ENCODE assay signal across 1 cellular context in the genomic region with DNA sequence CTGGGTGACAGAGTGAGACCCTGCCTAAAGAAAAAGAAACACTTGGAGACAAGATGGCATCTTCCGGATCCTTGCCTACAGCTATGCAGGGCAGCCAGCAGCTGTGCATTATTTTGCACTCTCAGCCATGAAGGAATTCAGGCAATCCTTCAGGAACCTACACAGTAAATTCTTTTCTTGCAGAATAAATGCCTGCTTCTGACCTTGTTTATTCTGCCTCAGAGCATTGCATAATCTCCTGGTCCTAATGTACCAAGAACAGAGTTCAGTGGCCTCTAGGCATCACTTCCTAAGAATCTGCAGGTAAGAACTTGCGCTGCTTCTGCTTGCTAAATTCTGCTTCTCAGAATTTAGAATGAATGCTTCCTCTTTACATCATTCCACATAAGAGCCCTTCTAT.
TF ChIP-seq lines count a peak whose summit lies in the region.

No MANE protein-coding gene starts in this region.

TF ChIP-seq in HepG2, 621 proteins besides CTCF, POLR2A, EP300 and RAD21 (continued from another document and continues in another):
- TF ChIP-seq, protein P1, sequence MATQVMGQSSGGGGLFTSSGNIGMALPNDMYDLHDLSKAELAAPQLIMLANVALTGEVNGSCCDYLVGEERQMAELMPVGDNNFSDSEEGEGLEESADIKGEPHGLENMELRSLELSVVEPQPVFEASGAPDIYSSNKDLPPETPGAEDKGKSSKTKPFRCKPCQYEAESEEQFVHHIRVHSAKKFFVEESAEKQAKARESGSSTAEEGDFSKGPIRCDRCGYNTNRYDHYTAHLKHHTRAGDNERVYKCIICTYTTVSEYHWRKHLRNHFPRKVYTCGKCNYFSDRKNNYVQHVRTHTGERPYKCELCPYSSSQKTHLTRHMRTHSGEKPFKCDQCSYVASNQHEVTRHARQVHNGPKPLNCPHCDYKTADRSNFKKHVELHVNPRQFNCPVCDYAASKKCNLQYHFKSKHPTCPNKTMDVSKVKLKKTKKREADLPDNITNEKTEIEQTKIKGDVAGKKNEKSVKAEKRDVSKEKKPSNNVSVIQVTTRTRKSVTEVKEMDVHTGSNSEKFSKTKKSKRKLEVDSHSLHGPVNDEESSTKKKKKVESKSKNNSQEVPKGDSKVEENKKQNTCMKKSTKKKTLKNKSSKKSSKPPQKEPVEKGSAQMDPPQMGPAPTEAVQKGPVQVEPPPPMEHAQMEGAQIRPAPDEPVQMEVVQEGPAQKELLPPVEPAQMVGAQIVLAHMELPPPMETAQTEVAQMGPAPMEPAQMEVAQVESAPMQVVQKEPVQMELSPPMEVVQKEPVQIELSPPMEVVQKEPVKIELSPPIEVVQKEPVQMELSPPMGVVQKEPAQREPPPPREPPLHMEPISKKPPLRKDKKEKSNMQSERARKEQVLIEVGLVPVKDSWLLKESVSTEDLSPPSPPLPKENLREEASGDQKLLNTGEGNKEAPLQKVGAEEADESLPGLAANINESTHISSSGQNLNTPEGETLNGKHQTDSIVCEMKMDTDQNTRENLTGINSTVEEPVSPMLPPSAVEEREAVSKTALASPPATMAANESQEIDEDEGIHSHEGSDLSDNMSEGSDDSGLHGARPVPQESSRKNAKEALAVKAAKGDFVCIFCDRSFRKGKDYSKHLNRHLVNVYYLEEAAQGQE (IDR thresholded peaks at IDR 0.05; ENCODE audit: borderline replicate concordance in 1 of 2, low read depth in 1 of 2, low read length in 2 of 2) = no peak
- TF ChIP-seq, protein P2, sequence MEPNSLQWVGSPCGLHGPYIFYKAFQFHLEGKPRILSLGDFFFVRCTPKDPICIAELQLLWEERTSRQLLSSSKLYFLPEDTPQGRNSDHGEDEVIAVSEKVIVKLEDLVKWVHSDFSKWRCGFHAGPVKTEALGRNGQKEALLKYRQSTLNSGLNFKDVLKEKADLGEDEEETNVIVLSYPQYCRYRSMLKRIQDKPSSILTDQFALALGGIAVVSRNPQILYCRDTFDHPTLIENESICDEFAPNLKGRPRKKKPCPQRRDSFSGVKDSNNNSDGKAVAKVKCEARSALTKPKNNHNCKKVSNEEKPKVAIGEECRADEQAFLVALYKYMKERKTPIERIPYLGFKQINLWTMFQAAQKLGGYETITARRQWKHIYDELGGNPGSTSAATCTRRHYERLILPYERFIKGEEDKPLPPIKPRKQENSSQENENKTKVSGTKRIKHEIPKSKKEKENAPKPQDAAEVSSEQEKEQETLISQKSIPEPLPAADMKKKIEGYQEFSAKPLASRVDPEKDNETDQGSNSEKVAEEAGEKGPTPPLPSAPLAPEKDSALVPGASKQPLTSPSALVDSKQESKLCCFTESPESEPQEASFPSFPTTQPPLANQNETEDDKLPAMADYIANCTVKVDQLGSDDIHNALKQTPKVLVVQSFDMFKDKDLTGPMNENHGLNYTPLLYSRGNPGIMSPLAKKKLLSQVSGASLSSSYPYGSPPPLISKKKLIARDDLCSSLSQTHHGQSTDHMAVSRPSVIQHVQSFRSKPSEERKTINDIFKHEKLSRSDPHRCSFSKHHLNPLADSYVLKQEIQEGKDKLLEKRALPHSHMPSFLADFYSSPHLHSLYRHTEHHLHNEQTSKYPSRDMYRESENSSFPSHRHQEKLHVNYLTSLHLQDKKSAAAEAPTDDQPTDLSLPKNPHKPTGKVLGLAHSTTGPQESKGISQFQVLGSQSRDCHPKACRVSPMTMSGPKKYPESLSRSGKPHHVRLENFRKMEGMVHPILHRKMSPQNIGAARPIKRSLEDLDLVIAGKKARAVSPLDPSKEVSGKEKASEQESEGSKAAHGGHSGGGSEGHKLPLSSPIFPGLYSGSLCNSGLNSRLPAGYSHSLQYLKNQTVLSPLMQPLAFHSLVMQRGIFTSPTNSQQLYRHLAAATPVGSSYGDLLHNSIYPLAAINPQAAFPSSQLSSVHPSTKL (CRISPR knock-in tag; IDR thresholded peaks at IDR 0.05) = peak; percentile 90
- TF ChIP-seq RXRA (CRISPR knock-in tag; IDR thresholded peaks at IDR 0.05) (no peak; the same call in 1 of the 2 replicates), ZNF792 (CRISPR knock-in tag; IDR thresholded peaks at IDR 0.05) (0 out of 2 replicates have a peak, but pooled peaks have one; percentile 48), MED13 (CRISPR knock-in tag; IDR thresholded peaks at IDR 0.05) (no peak), ZNF317 (CRISPR knock-in tag; IDR thresholded peaks at IDR 0.05) (no peak), NR2F6 (IDR thresholded peaks at IDR 0.05) (peak; percentile 51; the same call in 1 of the 2 replicates), NR2F6 (CRISPR knock-in tag; IDR thresholded peaks at IDR 0.05) (peak; percentile 73), ZNF30 (CRISPR knock-in tag; IDR thresholded peaks at IDR 0.05) (no peak), ZNF160 (CRISPR knock-in tag; IDR thresholded peaks at IDR 0.05) (no peak), ZNF530 (CRISPR knock-in tag; IDR thresholded peaks at IDR 0.05; ENCODE audit: low read depth) (no peak), REL (CRISPR knock-in tag; conservative IDR thresholded peaks at IDR 0.05) (no peak), ZNF34 (CRISPR knock-in tag; IDR thresholded peaks at IDR 0.05; ENCODE audit: borderline replicate concordance) (no peak), PTBP1 (IDR thresholded peaks at IDR 0.05; ENCODE audit: low read depth, low read length, poor library complexity, severe bottlenecking) (no peak), MBD4 (IDR thresholded peaks at IDR 0.05; ENCODE audit: borderline replicate concordance, low read length) (no peak), ZMYM2 (CRISPR knock-in tag; IDR thresholded peaks at IDR 0.05) (no peak), ZFP90 (CRISPR knock-in tag; IDR thresholded peaks at IDR 0.05; ENCODE audit: borderline replicate concordance) (no peak), FOXK2 (IDR thresholded peaks at IDR 0.05) (no peak), ZNF703 (CRISPR knock-in tag; IDR thresholded peaks at IDR 0.05; ENCODE audit: borderline replicate concordance) (no peak), KLF11 (CRISPR knock-in tag; IDR thresholded peaks at IDR 0.05) (no peak)
- TF ChIP-seq, protein P3, sequence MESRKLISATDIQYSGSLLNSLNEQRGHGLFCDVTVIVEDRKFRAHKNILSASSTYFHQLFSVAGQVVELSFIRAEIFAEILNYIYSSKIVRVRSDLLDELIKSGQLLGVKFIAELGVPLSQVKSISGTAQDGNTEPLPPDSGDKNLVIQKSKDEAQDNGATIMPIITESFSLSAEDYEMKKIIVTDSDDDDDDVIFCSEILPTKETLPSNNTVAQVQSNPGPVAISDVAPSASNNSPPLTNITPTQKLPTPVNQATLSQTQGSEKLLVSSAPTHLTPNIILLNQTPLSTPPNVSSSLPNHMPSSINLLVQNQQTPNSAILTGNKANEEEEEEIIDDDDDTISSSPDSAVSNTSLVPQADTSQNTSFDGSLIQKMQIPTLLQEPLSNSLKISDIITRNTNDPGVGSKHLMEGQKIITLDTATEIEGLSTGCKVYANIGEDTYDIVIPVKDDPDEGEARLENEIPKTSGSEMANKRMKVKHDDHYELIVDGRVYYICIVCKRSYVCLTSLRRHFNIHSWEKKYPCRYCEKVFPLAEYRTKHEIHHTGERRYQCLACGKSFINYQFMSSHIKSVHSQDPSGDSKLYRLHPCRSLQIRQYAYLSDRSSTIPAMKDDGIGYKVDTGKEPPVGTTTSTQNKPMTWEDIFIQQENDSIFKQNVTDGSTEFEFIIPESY (CRISPR knock-in tag; IDR thresholded peaks at IDR 0.05) = no peak
- TF ChIP-seq, protein P4, sequence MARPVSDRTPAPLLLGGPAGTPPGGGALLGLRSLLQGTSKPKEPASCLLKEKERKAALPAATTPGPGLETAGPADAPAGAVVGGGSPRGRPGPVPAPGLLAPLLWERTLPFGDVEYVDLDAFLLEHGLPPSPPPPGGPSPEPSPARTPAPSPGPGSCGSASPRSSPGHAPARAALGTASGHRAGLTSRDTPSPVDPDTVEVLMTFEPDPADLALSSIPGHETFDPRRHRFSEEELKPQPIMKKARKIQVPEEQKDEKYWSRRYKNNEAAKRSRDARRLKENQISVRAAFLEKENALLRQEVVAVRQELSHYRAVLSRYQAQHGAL (CRISPR knock-in tag; IDR thresholded peaks at IDR 0.05; ENCODE audit: not compliant biosample characterization) = no peak
- TF ChIP-seq, protein P5, sequence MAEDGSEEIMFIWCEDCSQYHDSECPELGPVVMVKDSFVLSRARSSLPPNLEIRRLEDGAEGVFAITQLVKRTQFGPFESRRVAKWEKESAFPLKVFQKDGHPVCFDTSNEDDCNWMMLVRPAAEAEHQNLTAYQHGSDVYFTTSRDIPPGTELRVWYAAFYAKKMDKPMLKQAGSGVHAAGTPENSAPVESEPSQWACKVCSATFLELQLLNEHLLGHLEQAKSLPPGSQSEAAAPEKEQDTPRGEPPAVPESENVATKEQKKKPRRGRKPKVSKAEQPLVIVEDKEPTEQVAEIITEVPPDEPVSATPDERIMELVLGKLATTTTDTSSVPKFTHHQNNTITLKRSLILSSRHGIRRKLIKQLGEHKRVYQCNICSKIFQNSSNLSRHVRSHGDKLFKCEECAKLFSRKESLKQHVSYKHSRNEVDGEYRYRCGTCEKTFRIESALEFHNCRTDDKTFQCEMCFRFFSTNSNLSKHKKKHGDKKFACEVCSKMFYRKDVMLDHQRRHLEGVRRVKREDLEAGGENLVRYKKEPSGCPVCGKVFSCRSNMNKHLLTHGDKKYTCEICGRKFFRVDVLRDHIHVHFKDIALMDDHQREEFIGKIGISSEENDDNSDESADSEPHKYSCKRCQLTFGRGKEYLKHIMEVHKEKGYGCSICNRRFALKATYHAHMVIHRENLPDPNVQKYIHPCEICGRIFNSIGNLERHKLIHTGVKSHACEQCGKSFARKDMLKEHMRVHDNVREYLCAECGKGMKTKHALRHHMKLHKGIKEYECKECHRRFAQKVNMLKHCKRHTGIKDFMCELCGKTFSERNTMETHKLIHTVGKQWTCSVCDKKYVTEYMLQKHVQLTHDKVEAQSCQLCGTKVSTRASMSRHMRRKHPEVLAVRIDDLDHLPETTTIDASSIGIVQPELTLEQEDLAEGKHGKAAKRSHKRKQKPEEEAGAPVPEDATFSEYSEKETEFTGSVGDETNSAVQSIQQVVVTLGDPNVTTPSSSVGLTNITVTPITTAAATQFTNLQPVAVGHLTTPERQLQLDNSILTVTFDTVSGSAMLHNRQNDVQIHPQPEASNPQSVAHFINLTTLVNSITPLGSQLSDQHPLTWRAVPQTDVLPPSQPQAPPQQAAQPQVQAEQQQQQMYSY (CRISPR knock-in tag; IDR thresholded peaks at IDR 0.05) = no peak
- TF ChIP-seq, protein P6, sequence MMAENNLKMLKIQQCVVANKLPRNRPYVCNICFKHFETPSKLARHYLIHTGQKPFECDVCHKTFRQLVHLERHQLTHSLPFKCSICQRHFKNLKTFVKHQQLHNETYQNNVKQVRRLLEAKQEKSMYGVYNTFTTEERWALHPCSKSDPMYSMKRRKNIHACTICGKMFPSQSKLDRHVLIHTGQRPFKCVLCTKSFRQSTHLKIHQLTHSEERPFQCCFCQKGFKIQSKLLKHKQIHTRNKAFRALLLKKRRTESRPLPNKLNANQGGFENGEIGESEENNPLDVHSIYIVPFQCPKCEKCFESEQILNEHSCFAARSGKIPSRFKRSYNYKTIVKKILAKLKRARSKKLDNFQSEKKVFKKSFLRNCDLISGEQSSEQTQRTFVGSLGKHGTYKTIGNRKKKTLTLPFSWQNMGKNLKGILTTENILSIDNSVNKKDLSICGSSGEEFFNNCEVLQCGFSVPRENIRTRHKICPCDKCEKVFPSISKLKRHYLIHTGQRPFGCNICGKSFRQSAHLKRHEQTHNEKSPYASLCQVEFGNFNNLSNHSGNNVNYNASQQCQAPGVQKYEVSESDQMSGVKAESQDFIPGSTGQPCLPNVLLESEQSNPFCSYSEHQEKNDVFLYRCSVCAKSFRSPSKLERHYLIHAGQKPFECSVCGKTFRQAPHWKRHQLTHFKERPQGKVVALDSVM (CRISPR knock-in tag; IDR thresholded peaks at IDR 0.05) = no peak
- TF ChIP-seq, protein P7, sequence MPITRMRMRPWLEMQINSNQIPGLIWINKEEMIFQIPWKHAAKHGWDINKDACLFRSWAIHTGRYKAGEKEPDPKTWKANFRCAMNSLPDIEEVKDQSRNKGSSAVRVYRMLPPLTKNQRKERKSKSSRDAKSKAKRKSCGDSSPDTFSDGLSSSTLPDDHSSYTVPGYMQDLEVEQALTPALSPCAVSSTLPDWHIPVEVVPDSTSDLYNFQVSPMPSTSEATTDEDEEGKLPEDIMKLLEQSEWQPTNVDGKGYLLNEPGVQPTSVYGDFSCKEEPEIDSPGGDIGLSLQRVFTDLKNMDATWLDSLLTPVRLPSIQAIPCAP (CRISPR knock-in tag; IDR thresholded peaks at IDR 0.05; ENCODE audit: low read depth) = no peak
- TF ChIP-seq, protein P8, sequence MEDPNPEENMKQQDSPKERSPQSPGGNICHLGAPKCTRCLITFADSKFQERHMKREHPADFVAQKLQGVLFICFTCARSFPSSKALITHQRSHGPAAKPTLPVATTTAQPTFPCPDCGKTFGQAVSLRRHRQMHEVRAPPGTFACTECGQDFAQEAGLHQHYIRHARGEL (CRISPR knock-in tag; IDR thresholded peaks at IDR 0.05) = no peak
- TF ChIP-seq, protein P9, sequence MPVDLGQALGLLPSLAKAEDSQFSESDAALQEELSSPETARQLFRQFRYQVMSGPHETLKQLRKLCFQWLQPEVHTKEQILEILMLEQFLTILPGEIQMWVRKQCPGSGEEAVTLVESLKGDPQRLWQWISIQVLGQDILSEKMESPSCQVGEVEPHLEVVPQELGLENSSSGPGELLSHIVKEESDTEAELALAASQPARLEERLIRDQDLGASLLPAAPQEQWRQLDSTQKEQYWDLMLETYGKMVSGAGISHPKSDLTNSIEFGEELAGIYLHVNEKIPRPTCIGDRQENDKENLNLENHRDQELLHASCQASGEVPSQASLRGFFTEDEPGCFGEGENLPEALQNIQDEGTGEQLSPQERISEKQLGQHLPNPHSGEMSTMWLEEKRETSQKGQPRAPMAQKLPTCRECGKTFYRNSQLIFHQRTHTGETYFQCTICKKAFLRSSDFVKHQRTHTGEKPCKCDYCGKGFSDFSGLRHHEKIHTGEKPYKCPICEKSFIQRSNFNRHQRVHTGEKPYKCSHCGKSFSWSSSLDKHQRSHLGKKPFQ (CRISPR knock-in tag; IDR thresholded peaks at IDR 0.05; ENCODE audit: insufficient replicate concordance) = no peak
- TF ChIP-seq, protein P10, sequence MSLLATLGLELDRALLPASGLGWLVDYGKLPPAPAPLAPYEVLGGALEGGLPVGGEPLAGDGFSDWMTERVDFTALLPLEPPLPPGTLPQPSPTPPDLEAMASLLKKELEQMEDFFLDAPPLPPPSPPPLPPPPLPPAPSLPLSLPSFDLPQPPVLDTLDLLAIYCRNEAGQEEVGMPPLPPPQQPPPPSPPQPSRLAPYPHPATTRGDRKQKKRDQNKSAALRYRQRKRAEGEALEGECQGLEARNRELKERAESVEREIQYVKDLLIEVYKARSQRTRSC (CRISPR knock-in tag; IDR thresholded peaks at IDR 0.05; ENCODE audit: low read depth) = no peak
